Comparison of ENCODE assay signal across 21 cellular contexts in genomic region chr9:69049094-69049493, GRCh38. TPM values are rescaled to one million over a fixed set of nuclear protein-coding genes. Genes with fewer than 3 reads are reported as not detected.
DNase-seq lines count a peak whose midpoint lies in the region; ATAC-seq and TF ChIP-seq lines count a peak whose summit lies in the region.
"Had no signal": no experiment of that assay in that cellular context is flagged by ENCODE, and none has a peak within 500 bp of the region (broad histone marks: within the 10 kb centered on the region; RNA-seq: fewer than 3 reads in every experiment).

No MANE protein-coding gene starts in this region.

- DNase-seq in activated CD4-positive, alpha-beta T cell treated with anti-CD3 and anti-CD28 coated beads for 36 hours: no peak
- no peak for DNase-seq in activated CD4-positive, alpha-beta T cell treated with anti-CD3 and anti-CD28 coated beads for 4 hours
- no peak for DNase-seq in cardiac muscle cell (ENCODE audit: low read depth in 1 of 2, low spot score in 1 of 2)
- DNase-seq in right cardiac atrium: no peak
- DNase-seq in left lung: no peak
- DNase-seq in upper lobe of right lung: no peak
- no peak for DNase-seq in testis
- DNase-seq in HK-2 (ENCODE audit: unreplicated experiment): no peak
- DNase-seq: Calu3; CD8-positive, alpha-beta T cell; DMS79 treated with DMSO at 0.1 percent for 48 hours; GF-D8 had no signal

- H3K9me3 ChIP-seq in cardiac muscle cell (ENCODE audit: low read depth) (no peaks in the 10 kb centered on the region), right cardiac atrium (ENCODE audit: control insufficient read depth, low read length) (no peaks in the 10 kb centered on the region), left lung (no peaks in the 10 kb centered on the region), upper lobe of right lung (no peaks in the 10 kb centered on the region), testis (no peaks in the 10 kb centered on the region)
- H3K9me3 ChIP-seq: BLaER1, HAP-1 had no signal

- H3K36me3 ChIP-seq in cardiac muscle cell: peaks cover 12% of the 10 kb centered on the region
- H3K36me3 ChIP-seq in left lung: peaks cover 0 to 37% of the 10 kb centered on the region in 2 donors
- peaks cover 38% of the 10 kb centered on the region for H3K36me3 ChIP-seq in upper lobe of right lung
- no peaks in the 10 kb centered on the region for H3K36me3 ChIP-seq in testis (ENCODE audit: low read depth, missing control alignments)

- peak overlapping the region; percentile 23 for H3K27ac ChIP-seq in cardiac muscle cell
- H3K27ac ChIP-seq in right cardiac atrium (ENCODE audit: low read length): no peak overlapping the region
- no peak overlapping the region for H3K27ac ChIP-seq in left lung
- no peak overlapping the region for H3K27ac ChIP-seq in upper lobe of right lung
- no peak overlapping the region for H3K27ac ChIP-seq in testis
- H3K27ac ChIP-seq: 22Rv1, BLaER1, HL-60 had no signal

- 80% methylated on average over 6 of the region's 6 CpGs for WGBS in right cardiac atrium
- 62 to 71% methylated on average over 6 of the region's 6 CpGs for WGBS in testis, 2 donors

- no peaks in the 10 kb centered on the region for H3K27me3 Mint-ChIP-seq in activated CD4-positive, alpha-beta T cell treated with anti-CD3 and anti-CD28 coated beads for 36 hours

- H3K4me3 Mint-ChIP-seq in activated CD4-positive, alpha-beta T cell treated with anti-CD3 and anti-CD28 coated beads for 36 hours: no peak overlapping the region
- H3K4me3 Mint-ChIP-seq: CD14-positive monocyte; CD8-positive, alpha-beta T cell had no signal

- CTCF ChIA-PET in activated CD4-positive, alpha-beta T cell treated with anti-CD3 and anti-CD28 coated beads for 36 hours (lab: Charles Lee): interaction anchor here (0.7 to 1.5 kb wide), 6 partner anchors 13 to 269 kb away, joined by 3 to 8 read pairs (median 4); no protein-coding TSS in a partner anchor

- peaks cover 7% of the 10 kb centered on the region for H3K4me1 Mint-ChIP-seq in activated CD4-positive, alpha-beta T cell treated with anti-CD3 and anti-CD28 coated beads for 36 hours

- H3K9me3 Mint-ChIP-seq in activated CD4-positive, alpha-beta T cell treated with anti-CD3 and anti-CD28 coated beads for 36 hours (ENCODE audit: low read depth): no peaks in the 10 kb centered on the region
- H3K9me3 Mint-ChIP-seq: CD8-positive, alpha-beta T cell had no signal

- peak overlapping the region; percentile 4 for H3K27ac Mint-ChIP-seq in activated CD4-positive, alpha-beta T cell treated with anti-CD3 and anti-CD28 coated beads for 36 hours
- H3K27ac Mint-ChIP-seq: CD14-positive monocyte; CD8-positive, alpha-beta T cell had no signal

- ATAC-seq in activated CD4-positive, alpha-beta T cell treated with anti-CD3 and anti-CD28 coated beads for 36 hours: no peak
- no peak for ATAC-seq in right cardiac atrium
- ATAC-seq in left lung: peak; percentile 20
- peak; percentile 42 for ATAC-seq in upper lobe of right lung
- ATAC-seq: CD8-positive, alpha-beta T cell had no signal

- no peak overlapping the region for H3K4me3 ChIP-seq in cardiac muscle cell
- no peak overlapping the region for H3K4me3 ChIP-seq in right cardiac atrium (ENCODE audit: low read length)
- H3K4me3 ChIP-seq in left lung: no peak overlapping the region
- H3K4me3 ChIP-seq in upper lobe of right lung: no peak overlapping the region
- H3K4me3 ChIP-seq in testis: no peak overlapping the region
- H3K4me3 ChIP-seq: BLaER1, HAP-1 had no signal

- POLR2A ChIA-PET in activated CD4-positive, alpha-beta T cell treated with anti-CD3 and anti-CD28 coated beads for 36 hours (lab: Charles Lee): no interaction called here

- intact Hi-C loops in activated CD4-positive, alpha-beta T cell treated with anti-CD3 and anti-CD28 coated beads for 36 hours (cut with DNase I, micrococcal nuclease): no loop called here
- intact Hi-C loops in right cardiac atrium (cut with DNase I): loop anchor here in 1 of 4 donors (5.0 kb wide), 1 partner anchor 153 kb away; no protein-coding TSS in a partner anchor
- intact Hi-C loops in left lung (cut with DNase I): no loop called here
- intact Hi-C loops in upper lobe of right lung (cut with DNase I): loop anchor here (5.0 kb wide), 1 partner anchor 143 kb away; no protein-coding TSS in a partner anchor
- intact Hi-C loops in testis (cut with DNase I; ENCODE audit: low total_unique reads): no loop called here

- no peak for TF ChIP-seq POLR2A in testis (IDR thresholded peaks at IDR 0.05)

- peaks cover 23% of the 10 kb centered on the region for H3K4me1 ChIP-seq in cardiac muscle cell (ENCODE audit: low read depth)
- H3K4me1 ChIP-seq in right cardiac atrium (ENCODE audit: control insufficient read depth, insufficient read depth, low read length): peaks cover 8% of the 10 kb centered on the region
- H3K4me1 ChIP-seq in left lung: peaks cover 0 to 7% of the 10 kb centered on the region in 2 donors
- peaks cover 8% of the 10 kb centered on the region for H3K4me1 ChIP-seq in upper lobe of right lung
- H3K4me1 ChIP-seq in testis: peaks cover 8% of the 10 kb centered on the region
- H3K4me1 ChIP-seq: HAP-1 had no signal

- H3K36me3 Mint-ChIP-seq in activated CD4-positive, alpha-beta T cell treated with anti-CD3 and anti-CD28 coated beads for 36 hours (ENCODE audit: low read depth): peaks cover 20% of the 10 kb centered on the region

- H3K27me3 ChIP-seq in cardiac muscle cell: no peaks in the 10 kb centered on the region
- H3K27me3 ChIP-seq in right cardiac atrium (ENCODE audit: control insufficient read depth, insufficient read depth): no peaks in the 10 kb centered on the region
- H3K27me3 ChIP-seq in left lung: no peaks in the 10 kb centered on the region
- H3K27me3 ChIP-seq in upper lobe of right lung: no peaks in the 10 kb centered on the region
- H3K27me3 ChIP-seq in testis: no peaks in the 10 kb centered on the region
- H3K27me3 ChIP-seq: BLaER1 had no signal

- TF ChIP-seq CTCF in cardiac muscle cell (IDR thresholded peaks at IDR 0.05; ENCODE audit: low read depth, low read length): no peak
- no peak for TF ChIP-seq CTCF in left lung (IDR thresholded peaks at IDR 0.05)
- no peak for TF ChIP-seq CTCF in upper lobe of right lung (IDR thresholded peaks at IDR 0.05)
- TF ChIP-seq CTCF in testis (IDR thresholded peaks at IDR 0.05): no peak

RNA-seq across cellular contexts. Expression of gene FXN, which starts 13.5 kb away (rescaled TPM):
- 10 to 100 TPM; 23.2 to 24.2 TPM for total RNA-seq in activated CD4-positive, alpha-beta T cell treated with anti-CD3 and anti-CD28 coated beads for 36 hours
- total RNA-seq in cardiac muscle cell (14.4 and 20.6 TPM in 2 replicates), right cardiac atrium (10 to 100 TPM; 24.6 to 28.9 (median 28.1) TPM), left lung (10 to 100 TPM; 11.0 to 13.1 TPM), upper lobe of right lung (12.4 TPM), testis (10 to 100 TPM; 14.5 to 29.4 TPM)
- polyA plus RNA-seq in cardiac muscle cell (45.0 and 55.8 TPM in 2 replicates), right cardiac atrium (18.1 TPM), testis (ENCODE audit: insufficient read depth, low read depth, low replicate concordance) (19.7 TPM)

RNA-seq across cellular contexts. Expression of gene PRKACG, which starts 35.2 kb away (rescaled TPM):
- not detected for total RNA-seq in activated CD4-positive, alpha-beta T cell treated with anti-CD3 and anti-CD28 coated beads for 36 hours
- total RNA-seq in cardiac muscle cell: not detected in 2 replicates
- 0.13 TPM in 1 of 2 replicates, not detected in the other for polyA plus RNA-seq in cardiac muscle cell
- total RNA-seq in right cardiac atrium: not detected
- not detected for polyA plus RNA-seq in right cardiac atrium
- total RNA-seq in left lung: not detected
- total RNA-seq in upper lobe of right lung: not detected
- 10 to 100 TPM; 14.0 to 14.2 TPM for total RNA-seq in testis
- 46.5 TPM for polyA plus RNA-seq in testis (ENCODE audit: insufficient read depth, low read depth, low replicate concordance)
- total RNA-seq: A673; Calu3; CD8-positive, alpha-beta T cell; H4; HT1080 had no signal
- polyA plus RNA-seq: AG04450, CD14-positive monocyte had no signal

Comparison
In these comparisons a context has a peak if more than half of its experiments do, and no peak if none do; other contexts are left out.
1. ATAC-seq: peak in left lung (single experiment) and upper lobe of right lung (single experiment); none in activated CD4-positive, alpha-beta T cell treated with anti-CD3 and anti-CD28 coated beads for 36 hours (single experiment) and right cardiac atrium (0 of 2).
2. RNA of gene PRKACG, which starts 35.2 kb away (total RNA-seq): 14.0 to 14.2 TPM in testis; not detected in activated CD4-positive, alpha-beta T cell treated with anti-CD3 and anti-CD28 coated beads for 36 hours, not detected in cardiac muscle cell, not detected in right cardiac atrium, not detected in left lung and not detected in upper lobe of right lung (single experiment); every median in the first group is over 10 times any median in the second.